In the genomic region with DNA sequence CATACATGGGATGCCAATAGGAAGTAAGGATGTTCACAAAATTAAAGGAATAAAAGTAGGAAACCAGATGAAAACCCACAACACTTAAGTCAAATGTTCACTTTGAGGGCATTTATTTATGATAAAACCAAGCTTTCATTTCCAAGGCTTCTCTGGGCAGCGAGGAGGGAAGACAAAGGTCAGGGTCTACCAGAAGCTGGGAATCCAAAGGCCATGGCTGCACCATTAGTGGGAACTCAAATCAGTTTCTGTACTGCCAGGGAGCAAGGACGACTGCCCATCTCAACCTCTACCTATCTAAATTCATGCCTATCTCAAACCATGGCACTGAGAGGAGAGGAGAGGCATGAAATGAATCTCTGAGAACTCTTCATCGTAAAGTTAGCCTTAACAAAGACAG, we compare ENCODE assay signal across 19 cellular contexts.
"Had no signal": no experiment of that assay in that cellular context is flagged by ENCODE, and none has a peak within 500 bp of the region (broad histone marks: within the 10 kb centered on the region; RNA-seq: fewer than 3 reads in every experiment).

No MANE protein-coding gene starts in this region.

- H3K9ac ChIP-seq: KMS-11, SK-N-SH had no signal

- DNase-seq: IMR-90, Kasumi-1, MM.1S, NCI-H1092 treated with DMSO at 0.1 percent for 48 hours, NCI-H1436, NCI-H187, NCI-H2029, NCI-H2081 treated with DMSO at 0.1 percent for 48 hours, NCI-H2171, NCI-H226, NCI-H446, NCI-H510A, NCI-H524 treated with DMSO at 0.1 percent for 48 hours, NCI-H69, NCI-H774, Right ventricle myocardium superior, RPMI8226, SK-N-SH had no signal

- H3K9me3 ChIP-seq: SK-N-SH had no signal

- H3K27ac ChIP-seq: KMS-11 had no signal

- H3K4me2 ChIP-seq: KMS-11, SK-N-SH had no signal
